8 cellular contexts compared by ENCODE assay signal in genomic region chr19:46603195-46603637, GRCh38. TPM values are rescaled to one million over a fixed set of nuclear protein-coding genes. Genes with fewer than 3 reads are reported as not detected.
A peak's percentile ranks its signal among the peaks of the same experiment; 100 is the strongest.
DNase-seq lines count a peak whose midpoint lies in the region; ATAC-seq and TF ChIP-seq lines count a peak whose summit lies in the region.

No MANE protein-coding gene starts in this region.

- H3K4me1 Mint-ChIP-seq in activated T-cell treated with anti-CD3 and anti-CD28 coated beads, Interleukin-2, amount 50 U/mL, for 24 hours (ENCODE audit: low read depth): peaks cover 44% of the 10 kb centered on the region
- H3K4me1 Mint-ChIP-seq in activated naive CD8-positive, alpha-beta T cell (ENCODE audit: low read depth): peaks cover 35% of the 10 kb centered on the region

- no peaks in the 10 kb centered on the region for H3K9me3 Mint-ChIP-seq in activated T-cell treated with anti-CD3 and anti-CD28 coated beads, Interleukin-2, amount 50 U/mL, for 24 hours
- peaks cover 4% of the 10 kb centered on the region for H3K9me3 Mint-ChIP-seq in activated naive CD8-positive, alpha-beta T cell (ENCODE audit: low read depth)

- H3K27me3 Mint-ChIP-seq in activated T-cell treated with anti-CD3 and anti-CD28 coated beads, Interleukin-2, amount 50 U/mL, for 24 hours: no peaks in the 10 kb centered on the region
- no peaks in the 10 kb centered on the region for H3K27me3 Mint-ChIP-seq in activated naive CD8-positive, alpha-beta T cell

- intact Hi-C loops in thyroid gland (cut with DNase I): loop anchor here (5.0 kb wide), 1 partner anchor 59 kb away; the partner anchor contains the start of gene DACT3

- H3K36me3 Mint-ChIP-seq in activated T-cell treated with anti-CD3 and anti-CD28 coated beads, Interleukin-2, amount 50 U/mL, for 24 hours (ENCODE audit: low read depth): peaks cover 65% of the 10 kb centered on the region
- H3K36me3 Mint-ChIP-seq in activated naive CD8-positive, alpha-beta T cell: peaks cover 6% of the 10 kb centered on the region

- TF ChIP-seq POLR2A in thyroid gland (IDR thresholded peaks at IDR 0.05): no peak

- no peak for ATAC-seq in HG02571 (IDR thresholded peaks at IDR 0.05; ENCODE audit: unreplicated experiment)

- H3K4me3 Mint-ChIP-seq in activated T-cell treated with anti-CD3 and anti-CD28 coated beads, Interleukin-2, amount 50 U/mL, for 24 hours: peak overlapping the region; percentile 98
- peak overlapping the region; percentile 98 for H3K4me3 Mint-ChIP-seq in activated naive CD8-positive, alpha-beta T cell

- H3K27ac Mint-ChIP-seq in activated T-cell treated with anti-CD3 and anti-CD28 coated beads, Interleukin-2, amount 50 U/mL, for 24 hours: peak overlapping the region; percentile 100
- peak overlapping the region; percentile 93 for H3K27ac Mint-ChIP-seq in activated naive CD8-positive, alpha-beta T cell

- 31 to 33% methylated on average over 2 of the region's 2 CpGs for WGBS in thyroid gland, 2 donors

- DNase-seq in activated T-cell treated with anti-CD3 and anti-CD28 coated beads, Interleukin-2, amount 50 U/mL, for 24 hours: peak; percentile 41
- DNase-seq in activated T-cell treated with anti-CD3 and anti-CD28 coated beads, Interleukin-2, amount 50 U/mL, for 1 hour: no peak
- peak; percentile 49 for DNase-seq in left kidney (ENCODE audit: low read depth, low spot score)
- no peak for DNase-seq in thyroid gland
- DNase-seq in NCI-H446 treated with DMSO at 0.1 percent for 48 hours (lab: John Stamatoyannopoulos, UW): no peak
- DNase-seq in NCI-H146 treated with DMSO at 0.1 percent for 48 hours (lab: John Stamatoyannopoulos, UW; ENCODE audit: unreplicated experiment): no peak

- no peaks in the 10 kb centered on the region for H3K27me3 ChIP-seq in thyroid gland

- peak overlapping the region in 1 of 3 donors; percentile 5 for H3K4me3 ChIP-seq in thyroid gland (replicated peaks in 1 of 3)

- H3K27ac ChIP-seq in thyroid gland: peak overlapping the region; percentile 42 to 81 (median 71)

- H3K4me1 ChIP-seq in thyroid gland: peaks cover 27 to 42% of the 10 kb centered on the region in 2 donors

- no peaks in the 10 kb centered on the region for H3K9me3 ChIP-seq in thyroid gland

- no peak for TF ChIP-seq CTCF in thyroid gland (IDR thresholded peaks at IDR 0.05)

- peaks cover 12 to 14% of the 10 kb centered on the region in 2 donors for H3K36me3 ChIP-seq in thyroid gland

RNA-seq across cellular contexts. Expression of gene CALM3, which starts 2.1 kb away (rescaled TPM):
- 100 to 1,000 TPM; 108 to 190 (median 155) TPM for total RNA-seq in thyroid gland

RNA-seq across cellular contexts. Expression of gene PTGIR, which starts 21.7 kb away (rescaled TPM):
- total RNA-seq in thyroid gland: 10 to 100 TPM in 2 of 4 donors, 1 to 10 TPM in 2; 9.0 to 21.9 (median 12.7) TPM

RNA-seq across cellular contexts. Expression of gene GNG8, which starts 32.8 kb away (rescaled TPM):
- total RNA-seq in thyroid gland: not detected

RNA-seq across cellular contexts. Expression of gene DACT3, which starts 57.8 kb away (rescaled TPM):
- 1 to 10 TPM; 1.7 to 3.2 (median 2.7) TPM for total RNA-seq in thyroid gland

Comparison
In these comparisons a context has a peak if more than half of its experiments do, and no peak if none do; other contexts are left out.
1. DNase-seq: peak in activated T-cell treated with anti-CD3 and anti-CD28 coated beads, Interleukin-2, amount 50 U/mL, for 24 hours (single experiment) and left kidney (single experiment); none in activated T-cell treated with anti-CD3 and anti-CD28 coated beads, Interleukin-2, amount 50 U/mL, for 1 hour (single experiment), thyroid gland (0 of 2), NCI-H446 treated with DMSO at 0.1 percent for 48 hours (single experiment) and NCI-H146 treated with DMSO at 0.1 percent for 48 hours (single experiment).